In the genomic region with DNA sequence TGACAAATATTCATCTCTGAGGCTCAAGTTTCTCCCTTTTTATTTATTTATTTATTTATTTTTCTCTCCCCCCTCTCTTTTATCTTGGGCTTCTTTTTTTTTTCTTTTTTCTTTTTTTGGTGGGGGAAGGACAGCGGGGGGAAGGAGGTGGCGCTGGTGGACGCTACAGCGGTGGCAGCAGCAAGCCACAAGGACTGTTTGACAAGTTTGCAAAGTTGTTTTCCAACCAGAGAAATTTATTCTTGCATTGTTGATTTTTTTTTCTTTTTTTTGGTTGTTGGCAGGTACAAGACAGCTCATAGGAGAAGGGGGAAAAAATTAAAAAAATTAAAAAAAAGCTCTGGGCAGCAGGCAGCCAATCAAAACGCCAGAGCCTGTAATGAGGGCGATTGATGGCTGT, we compare ENCODE assay signal across 15 cellular contexts. TPM values are rescaled to one million over a fixed set of nuclear protein-coding genes. Genes with fewer than 3 reads are reported as not detected.
DNase-seq lines count a peak whose midpoint lies in the region; ATAC-seq and TF ChIP-seq lines count a peak whose summit lies in the region.
"Had no signal": no experiment of that assay in that cellular context is flagged by ENCODE, and none has a peak within 500 bp of the region (broad histone marks: within the 10 kb centered on the region; RNA-seq: fewer than 3 reads in every experiment).

No MANE protein-coding gene starts in this region.

- H3K27me3 Mint-ChIP-seq in CD4-positive, alpha-beta T cell = no peaks in the 10 kb centered on the region
- no peaks in the 10 kb centered on the region for H3K27me3 Mint-ChIP-seq in activated naive CD8-positive, alpha-beta T cell treated with anti-CD3 and anti-CD28 coated beads, Interleukin-2, amount 50 U/mL, for 24 hours
- no peaks in the 10 kb centered on the region for H3K27me3 Mint-ChIP-seq in mesothelial cell of epicardium (ENCODE audit: low read depth)

- intact Hi-C loops in CD4-positive, alpha-beta T cell (cut with DNase I, micrococcal nuclease) = loop anchor here in 1 of 2 experiments (1.0 to 5.0 kb wide), 2 partner anchors 8 to 683 kb away; no protein-coding TSS in a partner anchor
- intact Hi-C loops in HCT116 (cut with micrococcal nuclease) = no loop called here

- peak overlapping the region; percentile 94 for H3K4me3 Mint-ChIP-seq in CD4-positive, alpha-beta T cell
- peak overlapping the region; percentile 72 for H3K4me3 Mint-ChIP-seq in activated naive CD8-positive, alpha-beta T cell treated with anti-CD3 and anti-CD28 coated beads, Interleukin-2, amount 50 U/mL, for 24 hours
- H3K4me3 Mint-ChIP-seq in mesothelial cell of epicardium = peak overlapping the region; percentile 70

- H3K4me3 ChIP-seq in HCT116 (replicated peaks in 1 of 2; ENCODE audit: low read depth in 1 of 2, low read length in 2 of 2) = peak overlapping the region; percentile 22 to 49
- H3K4me3 ChIP-seq: gastrocnemius medialis, psoas muscle, testis had no signal

- TF ChIP-seq POLR2A in HCT116 (IDR thresholded peaks at IDR 0.05; ENCODE audit: borderline replicate concordance, extremely low read depth, insufficient read depth, insufficient read length) = no peak

- DNase-seq in CD4-positive, alpha-beta T cell = no peak
- no peak for DNase-seq in HCT116 (ENCODE audit: low read depth, low spot score)
- no peak for DNase-seq in activated naive CD8-positive, alpha-beta T cell treated with anti-CD3 and anti-CD28 coated beads, Interleukin-2, amount 50 U/mL, for 24 hours
- DNase-seq in mesothelial cell of epicardium (ENCODE audit: low spot score in 2 of 2, unreplicated experiment in 2 of 2) = no peak
- no peak for DNase-seq in SW480 (ENCODE audit: low spot score)
- DNase-seq in NCI-H748 (lab: John Stamatoyannopoulos, UW; ENCODE audit: unreplicated experiment) = no peak
- DNase-seq in SIG-M5 (lab: John Stamatoyannopoulos, UW) = no peak
- DNase-seq in EL = no peak
- DNase-seq: gastrocnemius medialis, NCI-H1694 treated with DMSO at 0.1 percent for 48 hours, NCI-H510A, psoas muscle, testis had no signal

- POLR2A ChIA-PET in CD4-positive, alpha-beta T cell (lab: Charles Lee) = interaction anchor here (0.7 to 83.0 kb wide), 3 partner anchors 8 to 67 kb away, joined by 4 to 4389 read pairs (median 4389); a partner anchor contains a TSS
- POLR2A ChIA-PET in HCT116 (lab: Charles Lee) = interaction anchor here (1.6 kb wide), 1 partner anchor 17 kb away, joined by 3 read pairs; no protein-coding TSS in a partner anchor

- peak overlapping the region; percentile 95 for H3K27ac Mint-ChIP-seq in CD4-positive, alpha-beta T cell
- peak overlapping the region; percentile 85 for H3K27ac Mint-ChIP-seq in activated naive CD8-positive, alpha-beta T cell treated with anti-CD3 and anti-CD28 coated beads, Interleukin-2, amount 50 U/mL, for 24 hours
- H3K27ac Mint-ChIP-seq in mesothelial cell of epicardium = peak overlapping the region; percentile 63

- no TSS peak for BruUV-seq in HCT116 (replicated peaks; lab: Mats Ljungman, UMichigan)

- H3K79me2 ChIP-seq in HCT116 (ENCODE audit: insufficient read depth, low read length) = no peaks in the 10 kb centered on the region

- H3K9ac ChIP-seq in HCT116 (ENCODE audit: low read length) = peak overlapping the region; percentile 44; the same call in 1 of the 2 replicates

- H3K9me3 Mint-ChIP-seq in CD4-positive, alpha-beta T cell = no peaks in the 10 kb centered on the region
- H3K9me3 Mint-ChIP-seq in activated naive CD8-positive, alpha-beta T cell treated with anti-CD3 and anti-CD28 coated beads, Interleukin-2, amount 50 U/mL, for 24 hours = no peaks in the 10 kb centered on the region
- H3K9me3 Mint-ChIP-seq in mesothelial cell of epicardium = no peaks in the 10 kb centered on the region

- ATAC-seq in CD4-positive, alpha-beta T cell (ENCODE audit: poor library complexity) = peak; percentile 3
- no peak for ATAC-seq in HCT116
- no peak for ATAC-seq in activated naive CD8-positive, alpha-beta T cell treated with anti-CD3 and anti-CD28 coated beads, Interleukin-2, amount 50 U/mL, for 24 hours
- ATAC-seq: gastrocnemius medialis, psoas muscle, SK-N-SH treated with all-trans-retinoic acid at 6 μM for 48 hours had no signal

- no peaks in the 10 kb centered on the region for H3K9me2 ChIP-seq in HCT116 (ENCODE audit: insufficient read depth)

- peaks cover 90% of the 10 kb centered on the region for H3K36me3 Mint-ChIP-seq in CD4-positive, alpha-beta T cell (ENCODE audit: low read depth)
- H3K36me3 Mint-ChIP-seq in activated naive CD8-positive, alpha-beta T cell treated with anti-CD3 and anti-CD28 coated beads, Interleukin-2, amount 50 U/mL, for 24 hours (ENCODE audit: low read depth) = peaks cover 10% of the 10 kb centered on the region
- H3K36me3 Mint-ChIP-seq in mesothelial cell of epicardium = no peaks in the 10 kb centered on the region

- CTCF ChIA-PET in CD4-positive, alpha-beta T cell (lab: Charles Lee) = interaction anchor here (0.6 to 14.7 kb wide), 8 partner anchors 18 to 1227 kb away, joined by 3 to 179 read pairs (median 4); a partner anchor contains a TSS
- CTCF ChIA-PET in HCT116 (lab: Charles Lee) = interaction anchor here (1.0 to 1.1 kb wide), 2 partner anchors 31 to 36 kb away, joined by 3 to 4 read pairs; a partner anchor contains a TSS

- peak overlapping the region; percentile 63 for H2AFZ ChIP-seq in HCT116 (ENCODE audit: low read depth, low read length, poor library complexity, severe bottlenecking)

- H3K27me3 ChIP-seq in CD4-positive, alpha-beta T cell (ENCODE audit: control insufficient read depth, insufficient read depth, low read length) = no peaks in the 10 kb centered on the region
- H3K27me3 ChIP-seq in HCT116 (ENCODE audit: insufficient read depth, low read length) = no peaks in the 10 kb centered on the region
- H3K27me3 ChIP-seq: testis had no signal

- TF ChIP-seq RAD21 in HCT116 (IDR thresholded peaks at IDR 0.05; ENCODE audit: low read depth) = no peak

- H3K9me3 ChIP-seq in CD4-positive, alpha-beta T cell (ENCODE audit: control insufficient read depth, low read length) = no peaks in the 10 kb centered on the region
- H3K9me3 ChIP-seq in HCT116 (ENCODE audit: control insufficient read depth in 1 of 2, insufficient read depth in 1 of 2, low read depth in 1 of 2, low read length in 2 of 2) = no peaks in the 10 kb centered on the region
- H3K9me3 ChIP-seq: testis had no signal

- RAD21 ChIA-PET in HCT116 (lab: Charles Lee; ENCODE audit: low non-redundant PET in 1 of 2, low total read pairs in 2 of 2, uncharacterized antibody in 2 of 2, unreplicated experiment in 2 of 2) = no interaction called here

- no peaks in the 10 kb centered on the region for H4K20me1 ChIP-seq in HCT116 (ENCODE audit: insufficient read depth)

- H3K4me1 Mint-ChIP-seq in CD4-positive, alpha-beta T cell (ENCODE audit: low read depth) = peaks cover 96% of the 10 kb centered on the region
- H3K4me1 Mint-ChIP-seq in activated naive CD8-positive, alpha-beta T cell treated with anti-CD3 and anti-CD28 coated beads, Interleukin-2, amount 50 U/mL, for 24 hours = peaks cover 96% of the 10 kb centered on the region
- peaks cover 52% of the 10 kb centered on the region for H3K4me1 Mint-ChIP-seq in mesothelial cell of epicardium

- H3K27ac ChIP-seq in CD4-positive, alpha-beta T cell (ENCODE audit: low read depth, low read length) = peak overlapping the region; percentile 97
- peak overlapping the region; percentile 18; the same call in 1 of the 2 replicates for H3K27ac ChIP-seq in HCT116 (ENCODE audit: low read depth, low read length)
- H3K27ac ChIP-seq: gastrocnemius medialis, psoas muscle, testis had no signal

- no peak for TF ChIP-seq CTCF in CD4-positive, alpha-beta T cell (IDR thresholded peaks at IDR 0.05)
- TF ChIP-seq CTCF in HCT116 (IDR thresholded peaks at IDR 0.05 in 2 of 3, conservative IDR thresholded peaks at IDR 0.05 in 1 of 3; ENCODE audit: borderline replicate concordance in 1 of 3, insufficient read depth in 1 of 3, low read depth in 2 of 3, low read length in 2 of 3) = 0 out of 6 replicates have a peak, but pooled peaks of 1 of the 3 experiments have one; percentile 3
- no peak for TF ChIP-seq CTCF in mesothelial cell of epicardium (IDR thresholded peaks at IDR 0.05; ENCODE audit: unreplicated experiment)

- peaks cover 18 to 56% of the 10 kb centered on the region in 2 experiments; a peak in 3 of 4 replicates for H3K4me1 ChIP-seq in HCT116 (ENCODE audit: control insufficient read depth in 1 of 2, insufficient read depth in 2 of 2, low read length in 2 of 2)
- H3K4me1 ChIP-seq: gastrocnemius medialis, psoas muscle, testis had no signal

- peak overlapping the region; percentile 79 for H3K4me2 ChIP-seq in HCT116 (ENCODE audit: low read length)

- H3K36me3 ChIP-seq in HCT116 (ENCODE audit: control insufficient read depth in 1 of 2, insufficient read depth in 2 of 2, low read length in 2 of 2) = no peaks in the 10 kb centered on the region
- H3K36me3 ChIP-seq: gastrocnemius medialis had no signal

TF ChIP-seq in HCT116, 20 proteins besides CTCF, POLR2A, EP300 and RAD21:
- no peak for TF ChIP-seq TCF7L2 (IDR thresholded peaks at IDR 0.05; ENCODE audit: borderline replicate concordance, extremely low read depth, insufficient read depth, insufficient read length)
TF ChIP-seq in HCT116: peak in this region for 0.

RNA-seq across cellular contexts. Expression of a gene that starts 36.4 kb away (rescaled TPM):
- total RNA-seq in CD4-positive, alpha-beta T cell = 100 to 1,000 TPM; 244 to 254 TPM
- total RNA-seq in HCT116 (2021; ENCODE audit: unreplicated experiment) (1.1 TPM), mesothelial cell of epicardium (11.6 to 12.3 TPM (median 11.8 TPM) in 3 replicates)
- polyA plus RNA-seq in HCT116 (2012) = 0.11 and 0.23 TPM in 2 replicates
- polyA plus RNA-seq: BJ had no signal

Comparison
In these comparisons a context has a peak if more than half of its experiments do, and no peak if none do; other contexts are left out.
1. RNA of a gene that starts 36.4 kb away (total RNA-seq): 244 to 254 TPM in CD4-positive, alpha-beta T cell; 11.6 to 12.3 TPM in mesothelial cell of epicardium and 1.1 TPM in HCT116 (single experiment); every median in the first group is over 10 times any median in the second.
2. Peak in every context shown above with its lines, with median percentiles within 50 percentile points of each other: H3K27ac Mint-ChIP-seq and H3K4me3 Mint-ChIP-seq.